Comparison of ENCODE assay signal across 8 cellular contexts in genomic region chr2:73939419-73939818, GRCh38. TPM values are rescaled to one million over a fixed set of nuclear protein-coding genes. Genes with fewer than 3 reads are reported as not detected.
DNase-seq lines count a peak whose midpoint lies in the region; ATAC-seq and TF ChIP-seq lines count a peak whose summit lies in the region.

No MANE protein-coding gene starts in this region.

- intact Hi-C loops in esophagus muscularis mucosa (cut with DNase I) = no loop called here

- H3K36me3 ChIP-seq in H7 (replicated peaks; ENCODE audit: control insufficient read depth, insufficient read depth, low read length) (peaks cover 8% of the 10 kb centered on the region), esophagus muscularis mucosa (peaks cover 5 to 29% (median 12%) of the 10 kb centered on the region in 4 donors), tibial nerve (peaks cover 0 to 26% (median 0%) of the 10 kb centered on the region in 3 donors), WERI-Rb-1 (peaks cover 53% of the 10 kb centered on the region)

- TF ChIP-seq POLR2A in esophagus muscularis mucosa (IDR thresholded peaks at IDR 0.05; ENCODE audit: low read depth) (no peak), tibial nerve (IDR thresholded peaks at IDR 0.05) (no peak)

- no peak overlapping the region for H3K4me3 ChIP-seq in H7 (ENCODE audit: insufficient read depth, low read depth, low read length)
- no peak overlapping the region for H3K4me3 ChIP-seq in esophagus muscularis mucosa
- H3K4me3 ChIP-seq in retinal pigment epithelial cell (ENCODE audit: low read length) = no peak overlapping the region
- H3K4me3 ChIP-seq in tibial nerve = no peak overlapping the region
- H3K4me3 ChIP-seq in WERI-Rb-1 (ENCODE audit: low read depth, low read length) = no peak overlapping the region

- H3K27me3 ChIP-seq in H7 (ENCODE audit: control insufficient read depth, insufficient read depth, low read length) (no peaks in the 10 kb centered on the region), esophagus muscularis mucosa (no peaks in the 10 kb centered on the region), tibial nerve (no peaks in the 10 kb centered on the region), WERI-Rb-1 (ENCODE audit: insufficient read depth, low read depth, severe bottlenecking) (no peaks in the 10 kb centered on the region)

- H3K4me1 ChIP-seq in esophagus muscularis mucosa (peaks cover 4 to 41% (median 35%) of the 10 kb centered on the region in 4 donors), tibial nerve (peaks cover 0 to 36% (median 2%) of the 10 kb centered on the region in 4 donors)

- DNase-seq in H7 = peak; percentile 51
- no peak for DNase-seq in esophagus muscularis mucosa (ENCODE audit: extremely low spot score)
- no peak for DNase-seq in retinal pigment epithelial cell (ENCODE audit: low read depth)
- DNase-seq in tibial nerve (ENCODE audit: low spot score in 2 of 2) = no peak
- no peak for DNase-seq in SKM-1 treated with dmso at 0.1 percent for 144 hours (lab: John Stamatoyannopoulos, UW; ENCODE audit: unreplicated experiment)
- no peak for DNase-seq in WERI-Rb-1

- H3K9me3 ChIP-seq in esophagus muscularis mucosa (no peaks in the 10 kb centered on the region), tibial nerve (no peaks in the 10 kb centered on the region), WERI-Rb-1 (ENCODE audit: severe bottlenecking) (no peaks in the 10 kb centered on the region)

- no peak for TF ChIP-seq EP300 in esophagus muscularis mucosa (IDR thresholded peaks at IDR 0.05)
- no peak for TF ChIP-seq EP300 in tibial nerve (IDR thresholded peaks at IDR 0.05)

- no peak for ATAC-seq in GM21529 (IDR thresholded peaks at IDR 0.05; ENCODE audit: unreplicated experiment)

- TF ChIP-seq CTCF in VCaP (conservative IDR thresholded peaks at IDR 0.05) = peak; percentile 30
- TF ChIP-seq CTCF in esophagus muscularis mucosa (IDR thresholded peaks at IDR 0.05) = peak in 2 of 3 experiments; percentile 17 to 22
- TF ChIP-seq CTCF in retinal pigment epithelial cell (conservative IDR thresholded peaks at IDR 0.05; ENCODE audit: low read depth, low read length) = peak; percentile 6
- TF ChIP-seq CTCF in tibial nerve (IDR thresholded peaks at IDR 0.05) = no peak
- no peak for TF ChIP-seq CTCF in WERI-Rb-1 (IDR thresholded peaks at IDR 0.05; ENCODE audit: low read depth, low read length)

- H3K27ac ChIP-seq in VCaP = no peak overlapping the region
- no peak overlapping the region for H3K27ac ChIP-seq in esophagus muscularis mucosa (replicated peaks in 1 of 4)
- H3K27ac ChIP-seq in tibial nerve = no peak overlapping the region
- H3K27ac ChIP-seq in WERI-Rb-1 = no peak overlapping the region

- WGBS in esophagus muscularis mucosa = 88% methylated on average over 2 of the region's 2 CpGs
- whole genome bisulfite sequencing in tibial nerve, 2 donors = 89 to 92% methylated on average over 2 of the region's 2 CpGs

RNA-seq across cellular contexts. Expression of gene DGUOK, which starts 12.7 kb away (rescaled TPM):
- total RNA-seq in H7 (2014; rRNA removed; shearing (Covaris generic)) = 80.7 and 82.9 TPM in 2 replicates
- total RNA-seq in esophagus muscularis mucosa = 10 to 100 TPM; 31.6 to 50.7 (median 36.6) TPM
- total RNA-seq in tibial nerve = 10 to 100 TPM; 36.9 to 63.9 (median 44.0) TPM

RNA-seq across cellular contexts. Expression of gene TET3, which starts 45.3 kb away (rescaled TPM):
- 7.2 and 7.3 TPM in 2 replicates for total RNA-seq in H7 (2014; rRNA removed; shearing (Covaris generic))
- total RNA-seq in esophagus muscularis mucosa = 1 to 10 TPM; 5.4 to 6.7 (median 6.1) TPM
- total RNA-seq in tibial nerve = 10 to 100 TPM in 1 of 4 donors, 1 to 10 TPM in 3; 4.3 to 14.1 (median 6.6) TPM

RNA-seq across cellular contexts. Expression of gene ACTG2, which starts 46.6 kb away (rescaled TPM):
- 0.97 TPM in 1 of 2 replicates, not detected in the other for total RNA-seq in H7 (2014; rRNA removed; shearing (Covaris generic))
- total RNA-seq in esophagus muscularis mucosa (1,000 to 10,000 TPM; 4,013 to 8,538 (median 5,633) TPM), tibial nerve (10 to 100 TPM in 3 of 4 donors, 1 to 10 TPM in 1; 6.3 to 20.1 (median 16.8) TPM)

Comparison
In these comparisons a context has a peak if more than half of its experiments do, and no peak if none do; other contexts are left out.
1. CTCF ChIP-seq: peak in VCaP (single experiment), esophagus muscularis mucosa (2 of 3) and retinal pigment epithelial cell (single experiment); none in tibial nerve (0 of 5) and WERI-Rb-1 (single experiment).
2. RNA of gene ACTG2, which starts 46.6 kb away (total RNA-seq): 4,013 to 8,538 TPM in esophagus muscularis mucosa; 6.3 to 20.1 TPM in tibial nerve and 0.97 TPM in H7; every median in the first group is over 100 times any median in the second.